Comparison of ENCODE assay signal across 17 cellular contexts in genomic region chr1:54481201-54481884, GRCh38.
DNase-seq lines count a peak whose midpoint lies in the region; ATAC-seq and TF ChIP-seq lines count a peak whose summit lies in the region.
"Had no signal": no experiment of that assay in that cellular context is flagged by ENCODE, and none has a peak within 500 bp of the region (broad histone marks: within the 10 kb centered on the region; RNA-seq: fewer than 3 reads in every experiment).

No MANE protein-coding gene starts in this region.

- H3K4me3 ChIP-seq in SK-N-MC (0 out of 2 replicates have a peak overlapping the region, but pooled peaks have one; percentile 12), hepatocyte (no peak overlapping the region)
- H3K4me3 ChIP-seq: cardiac muscle cell had no signal

- peak overlapping the region; percentile 3 for H3K4me3 Mint-ChIP-seq in activated CD4-positive, alpha-beta memory T cell treated with anti-CD3 and anti-CD28 coated beads, Interleukin-2, amount 10 ng/mL, durations not matched to agents 7 days and 5 days
- no peak overlapping the region for H3K4me3 Mint-ChIP-seq in activated CD4-positive, alpha-beta memory T cell treated with anti-CD3 and anti-CD28 coated beads for 36 hours
- H3K4me3 Mint-ChIP-seq in stimulated activated memory B cell treated with anti-CD40 and anti-IgM and Interleukin-4, amounts not matched to agents 10 μg/mL and 1 μg/mL and 100 μg/mL, for 72 hours: no peak overlapping the region

- H3K4me1 Mint-ChIP-seq in activated CD4-positive, alpha-beta memory T cell treated with anti-CD3 and anti-CD28 coated beads, Interleukin-2, amount 10 ng/mL, durations not matched to agents 7 days and 5 days: peaks cover 72% of the 10 kb centered on the region
- peaks cover 45% of the 10 kb centered on the region for H3K4me1 Mint-ChIP-seq in activated CD4-positive, alpha-beta memory T cell treated with anti-CD3 and anti-CD28 coated beads for 36 hours (ENCODE audit: low read depth)
- H3K4me1 Mint-ChIP-seq in stimulated activated memory B cell treated with anti-CD40 and anti-IgM and Interleukin-4, amounts not matched to agents 10 μg/mL and 1 μg/mL and 100 μg/mL, for 72 hours: peaks cover 28% of the 10 kb centered on the region

- WGBS in hepatocyte (ENCODE audit: low lambda C conversion rate, missing lambda C conversion rate): 93% methylated on average over 5 of the region's 5 CpGs

- H4K20me1 ChIP-seq in hepatocyte (ENCODE audit: insufficient read depth, poor library complexity, severe bottlenecking): no peaks in the 10 kb centered on the region

- intact Hi-C loops in activated CD4-positive, alpha-beta memory T cell treated with anti-CD3 and anti-CD28 coated beads for 36 hours (cut with micrococcal nuclease): loop anchor here (10.0 kb wide), 1 partner anchor 197 kb away; no protein-coding TSS in a partner anchor

- TF ChIP-seq CTCF in hepatocyte (IDR thresholded peaks at IDR 0.05; ENCODE audit: poor library complexity): no peak

- H3K27ac Mint-ChIP-seq in activated CD4-positive, alpha-beta memory T cell treated with anti-CD3 and anti-CD28 coated beads, Interleukin-2, amount 10 ng/mL, durations not matched to agents 7 days and 5 days: peak overlapping the region; percentile 73
- H3K27ac Mint-ChIP-seq in activated CD4-positive, alpha-beta memory T cell treated with anti-CD3 and anti-CD28 coated beads for 36 hours: no peak overlapping the region
- H3K27ac Mint-ChIP-seq in stimulated activated memory B cell treated with anti-CD40 and anti-IgM and Interleukin-4, amounts not matched to agents 10 μg/mL and 1 μg/mL and 100 μg/mL, for 72 hours: no peak overlapping the region

- H3K4me1 ChIP-seq in hepatocyte (ENCODE audit: insufficient read depth): peaks cover 38% of the 10 kb centered on the region

- no peak overlapping the region for H3K9ac ChIP-seq in SK-N-MC (ENCODE audit: insufficient read length)

- no peaks in the 10 kb centered on the region for H3K9me2 ChIP-seq in hepatocyte (replicated peaks; ENCODE audit: insufficient read depth)

- no peak overlapping the region for H3K4me2 ChIP-seq in hepatocyte

- POLR2A ChIA-PET in activated CD4-positive, alpha-beta memory T cell treated with anti-CD3 and anti-CD28 coated beads, Interleukin-2, amount 10 ng/mL, durations not matched to agents 7 days and 5 days (lab: Charles Lee): interaction anchor here (0.9 to 3.9 kb wide), 5 partner anchors 8 to 281 kb away, joined by 3 to 21 read pairs (median 7); partner anchors contain the start of gene SSBP3
- POLR2A ChIA-PET in activated CD4-positive, alpha-beta memory T cell treated with anti-CD3 and anti-CD28 coated beads for 36 hours (lab: Charles Lee): no interaction called here

- no peaks in the 10 kb centered on the region for H3K79me2 ChIP-seq in hepatocyte

- peak; percentile 50 for DNase-seq in activated CD4-positive, alpha-beta memory T cell treated with anti-CD3 and anti-CD28 coated beads, Interleukin-2, amount 10 ng/mL, durations not matched to agents 7 days and 5 days
- no peak for DNase-seq in activated CD4-positive, alpha-beta memory T cell treated with anti-CD3 and anti-CD28 coated beads for 36 hours
- DNase-seq in SK-N-MC (ENCODE audit: low read depth, low spot score) (no peak), hepatocyte (ENCODE audit: low spot score) (peak; percentile 3), NCI-H2081 (lab: John Stamatoyannopoulos, UW) (no peak)
- DNase-seq: Calu3; glutamatergic neuron; NCI-H1092; NK-92 treated with Interleukin-12 subunit alpha and Interleukin-12 subunit beta, amount 100 ng/mL, for 24 hours; SHP77 treated with DMSO at 0.1 percent for 48 hours; T1000; trophoblast cell had no signal

- H2AFZ ChIP-seq in hepatocyte: no peak overlapping the region

- no peaks in the 10 kb centered on the region for H3K9me3 Mint-ChIP-seq in activated CD4-positive, alpha-beta memory T cell treated with anti-CD3 and anti-CD28 coated beads, Interleukin-2, amount 10 ng/mL, durations not matched to agents 7 days and 5 days
- H3K9me3 Mint-ChIP-seq in activated CD4-positive, alpha-beta memory T cell treated with anti-CD3 and anti-CD28 coated beads for 36 hours: no peaks in the 10 kb centered on the region
- H3K9me3 Mint-ChIP-seq in stimulated activated memory B cell treated with anti-CD40 and anti-IgM and Interleukin-4, amounts not matched to agents 10 μg/mL and 1 μg/mL and 100 μg/mL, for 72 hours: no peaks in the 10 kb centered on the region
- H3K9me3 Mint-ChIP-seq: activated naive CD4-positive, alpha-beta T cell treated with anti-CD3 and anti-CD28 coated beads, Interleukin-2, amount 50 U/mL, for 72 hours had no signal

- H3K36me3 ChIP-seq in SK-N-MC (ENCODE audit: insufficient read depth, low read length) (no peaks in the 10 kb centered on the region), hepatocyte (replicated peaks; ENCODE audit: insufficient read depth, low read depth) (no peaks in the 10 kb centered on the region)
- H3K36me3 ChIP-seq: cardiac muscle cell had no signal

- peak overlapping the region; percentile 92 for H3K27ac ChIP-seq in SK-N-MC
- peak overlapping the region; percentile 64 for H3K27ac ChIP-seq in hepatocyte

- H3K27me3 ChIP-seq in hepatocyte: no peaks in the 10 kb centered on the region
- H3K27me3 ChIP-seq: cardiac muscle cell had no signal

- H3K36me3 Mint-ChIP-seq in activated CD4-positive, alpha-beta memory T cell treated with anti-CD3 and anti-CD28 coated beads, Interleukin-2, amount 10 ng/mL, durations not matched to agents 7 days and 5 days (ENCODE audit: low read depth): no peaks in the 10 kb centered on the region
- H3K36me3 Mint-ChIP-seq in activated CD4-positive, alpha-beta memory T cell treated with anti-CD3 and anti-CD28 coated beads for 36 hours: no peaks in the 10 kb centered on the region
- no peaks in the 10 kb centered on the region for H3K36me3 Mint-ChIP-seq in stimulated activated memory B cell treated with anti-CD40 and anti-IgM and Interleukin-4, amounts not matched to agents 10 μg/mL and 1 μg/mL and 100 μg/mL, for 72 hours
- H3K36me3 Mint-ChIP-seq: activated naive CD4-positive, alpha-beta T cell treated with anti-CD3 and anti-CD28 coated beads, Interleukin-2, amount 50 U/mL, for 72 hours had no signal

- peaks cover 27% of the 10 kb centered on the region for H3K27me3 Mint-ChIP-seq in activated CD4-positive, alpha-beta memory T cell treated with anti-CD3 and anti-CD28 coated beads, Interleukin-2, amount 10 ng/mL, durations not matched to agents 7 days and 5 days
- H3K27me3 Mint-ChIP-seq in activated CD4-positive, alpha-beta memory T cell treated with anti-CD3 and anti-CD28 coated beads for 36 hours: no peaks in the 10 kb centered on the region
- peaks cover 10% of the 10 kb centered on the region for H3K27me3 Mint-ChIP-seq in stimulated activated memory B cell treated with anti-CD40 and anti-IgM and Interleukin-4, amounts not matched to agents 10 μg/mL and 1 μg/mL and 100 μg/mL, for 72 hours

- ATAC-seq in stimulated activated memory B cell treated with anti-CD40 and anti-IgM and Interleukin-4, amounts not matched to agents 10 μg/mL and 1 μg/mL and 100 μg/mL, for 72 hours: peak; percentile 32
- no peak for ATAC-seq in GM18511 (IDR thresholded peaks at IDR 0.05; ENCODE audit: unreplicated experiment)
- no peak for ATAC-seq in GM18870 (IDR thresholded peaks at IDR 0.05; ENCODE audit: unreplicated experiment)
- ATAC-seq: activated naive CD4-positive, alpha-beta T cell treated with anti-CD3 and anti-CD28 coated beads, Interleukin-2, amount 50 U/mL, for 72 hours had no signal

- no peaks in the 10 kb centered on the region for H3K9me3 ChIP-seq in SK-N-MC (ENCODE audit: low read depth, low read length)
- H3K9me3 ChIP-seq in hepatocyte (ENCODE audit: low read depth): no peaks in the 10 kb centered on the region

- CTCF ChIA-PET in activated CD4-positive, alpha-beta memory T cell treated with anti-CD3 and anti-CD28 coated beads, Interleukin-2, amount 10 ng/mL, durations not matched to agents 7 days and 5 days (lab: Charles Lee): interaction anchor here (1.2 to 1.6 kb wide), 2 partner anchors 74 to 75 kb away, joined by 4 to 5 read pairs; partner anchors contain the start of gene SSBP3
- CTCF ChIA-PET in activated CD4-positive, alpha-beta memory T cell treated with anti-CD3 and anti-CD28 coated beads for 36 hours (lab: Charles Lee): interaction anchor here (5.1 kb wide), 1 partner anchor 7 kb away, joined by 41 read pairs; no protein-coding TSS in a partner anchor

Comparison
In these comparisons a context has a peak if more than half of its experiments do, and no peak if none do; other contexts are left out.
1. DNase-seq: peak in activated CD4-positive, alpha-beta memory T cell treated with anti-CD3 and anti-CD28 coated beads, Interleukin-2, amount 10 ng/mL, durations not matched to agents 7 days and 5 days (single experiment) and hepatocyte (single experiment); none in activated CD4-positive, alpha-beta memory T cell treated with anti-CD3 and anti-CD28 coated beads for 36 hours (single experiment), SK-N-MC (single experiment) and NCI-H2081 (0 of 2).